In genomic region chr6:170289108-170289931, GRCh38 we compare ENCODE assay signal across 8 cellular contexts.
A peak's percentile ranks its signal among the peaks of the same experiment; 100 is the strongest.
DNase-seq lines count a peak whose midpoint lies in the region.

No MANE protein-coding gene starts in this region.

- DNase-seq in central memory CD4-positive, alpha-beta T cell: peak; percentile 19
- DNase-seq in cerebellar nuclear complex (lab: John Stamatoyannopoulos, UW) (no peak), NCI-H524 treated with DMSO at 0.1 percent for 48 hours (lab: John Stamatoyannopoulos, UW) (no peak), NCI-H2171 treated with DMSO at 0.1 percent for 48 hours (lab: John Stamatoyannopoulos, UW) (no peak)
- DNase-seq in effector CD8-positive, alpha-beta T cell (lab: John Stamatoyannopoulos, UW): no peak

- no peaks in the 10 kb centered on the region for H3K79me2 ChIP-seq in ACC112 (ENCODE audit: control insufficient read depth, insufficient read depth, low read length, unreplicated experiment)

- H3K4me1 ChIP-seq in ACC112 (ENCODE audit: control insufficient read depth, insufficient read depth, low read length, unreplicated experiment): no peaks in the 10 kb centered on the region
- peaks cover 46% of the 10 kb centered on the region for H3K4me1 ChIP-seq in HUES6 (ENCODE audit: control insufficient read depth, insufficient read depth, low read length)
- peaks cover 14% of the 10 kb centered on the region for H3K4me1 ChIP-seq in muscle layer of colon (ENCODE audit: insufficient read depth, low read length)

- H3K36me3 ChIP-seq in ACC112 (ENCODE audit: insufficient read depth, low read length) (no peaks in the 10 kb centered on the region), HUES6 (ENCODE audit: control insufficient read depth, insufficient read depth, low read length) (0 out of 2 replicates have a peak, but pooled peaks cover 5% of the 10 kb centered on the region), muscle layer of colon (ENCODE audit: insufficient read depth, low read length) (no peaks in the 10 kb centered on the region)

- H3K4me3 ChIP-seq in ACC112 (ENCODE audit: low read depth, low read length) (peak overlapping the region; percentile 77), HUES6 (ENCODE audit: low read depth, low read length) (peak overlapping the region; percentile 71), muscle layer of colon (ENCODE audit: low read depth in 1 of 2, low read length in 2 of 2) (peak overlapping the region; percentile 67 to 86)

- H3K27me3 ChIP-seq in ACC112 (ENCODE audit: insufficient read depth, low read length) (peaks cover 59% of the 10 kb centered on the region), HUES6 (ENCODE audit: control insufficient read depth, insufficient read depth, low read length) (peaks cover 98% of the 10 kb centered on the region), muscle layer of colon (ENCODE audit: control insufficient read depth in 1 of 2, insufficient read depth in 2 of 2, low read length in 2 of 2) (peaks cover 32 to 64% of the 10 kb centered on the region in 2 donors)

- H3K9me3 ChIP-seq in HUES6 (ENCODE audit: control insufficient read depth, insufficient read depth, low read depth, low read length) (no peaks in the 10 kb centered on the region), muscle layer of colon (ENCODE audit: low read length) (no peaks in the 10 kb centered on the region)

- H3K27ac ChIP-seq in ACC112 (ENCODE audit: low read depth, low read length) (no peak overlapping the region), HUES6 (ENCODE audit: low read depth, low read length) (no peak overlapping the region), muscle layer of colon (ENCODE audit: low read depth, low read length) (no peak overlapping the region)

- peak overlapping the region; percentile 7 for H2AFZ ChIP-seq in ACC112 (ENCODE audit: low read length, unreplicated experiment)

- H3K9ac ChIP-seq in HUES6 (ENCODE audit: low read length): peak overlapping the region; percentile 37
- H3K9ac ChIP-seq in muscle layer of colon (ENCODE audit: low read length): no peak overlapping the region
